19 cellular contexts compared by ENCODE assay signal in the genomic region with DNA sequence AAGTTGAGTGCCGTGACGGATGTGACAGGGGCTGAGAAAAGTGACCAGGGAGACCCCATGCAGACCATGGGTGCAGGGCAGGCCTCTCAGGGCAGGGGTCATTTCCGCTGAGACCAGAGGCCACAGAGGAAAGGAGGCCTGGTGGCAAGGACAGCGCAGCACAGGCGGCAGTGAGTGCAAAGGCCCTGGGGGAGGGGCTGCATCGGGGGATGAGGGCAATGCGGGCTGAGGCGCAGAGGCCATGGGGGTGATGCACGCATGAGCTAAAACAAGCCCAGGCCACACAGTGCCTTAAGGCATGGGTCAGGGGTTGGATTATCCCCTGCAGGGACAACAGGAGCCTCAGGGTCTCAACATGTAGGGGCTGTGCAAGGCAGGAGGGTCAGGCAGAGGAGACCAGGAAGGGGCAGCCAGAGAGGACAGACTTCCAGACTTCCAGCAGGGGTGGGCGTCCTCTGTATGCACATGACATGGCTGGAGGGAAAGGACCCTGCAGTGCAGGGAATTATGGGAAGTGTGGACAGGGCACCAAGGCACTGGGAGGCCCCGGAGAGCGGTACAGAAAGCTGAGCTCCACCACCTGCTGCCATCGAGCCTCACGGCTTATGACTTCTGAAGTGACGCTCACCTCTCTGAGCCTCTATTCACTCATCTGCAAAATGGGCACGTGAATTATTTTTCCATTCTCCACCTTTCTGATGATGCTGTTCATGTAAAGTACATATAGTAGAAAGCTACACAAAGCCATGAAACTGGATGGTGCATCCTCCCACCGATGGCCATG.
"Had no signal": no experiment of that assay in that cellular context is flagged by ENCODE, and none has a peak within 500 bp of the region (broad histone marks: within the 10 kb centered on the region; RNA-seq: fewer than 3 reads in every experiment).

No MANE protein-coding gene starts in this region.

- H3K4me3 Mint-ChIP-seq: effector memory CD8-positive, alpha-beta T cell; memory B cell; mesothelial cell of epicardium; natural killer cell had no signal

- DNase-seq: effector memory CD8-positive, alpha-beta T cell; esophagus squamous epithelium; foreskin fibroblast; kidney; left cardiac atrium; left ventricle myocardium inferior; lower lobe of right lung; natural killer cell; ovary; right cardiac atrium; stimulated activated CD4-positive, alpha-beta T cell treated with anti-CD3 and anti-CD28 coated beads, Interleukin-2, amount 100 ng/mL, for 48 hours; stimulated activated naive CD4-positive, alpha-beta T cell treated with Interleukin-2 at 50 U/mL for 16 hours; upper lobe of right lung had no signal

- H3K4me1 Mint-ChIP-seq: mesothelial cell of epicardium, natural killer cell had no signal

- H3K27me3 ChIP-seq: esophagus squamous epithelium, gastroesophageal sphincter, ovary, upper lobe of right lung, vagina had no signal

- H3K4me2 ChIP-seq: smooth muscle cell had no signal

- FAIRE-seq: kidney had no signal

- H3K4me1 ChIP-seq: vagina had no signal

- H3K27me3 Mint-ChIP-seq: effector memory CD8-positive, alpha-beta T cell; memory B cell; progenitor cell of endocrine pancreas had no signal

- H3K9me3 Mint-ChIP-seq: effector memory CD8-positive, alpha-beta T cell; memory B cell; mesothelial cell of epicardium; natural killer cell had no signal

- ATAC-seq: effector memory CD8-positive, alpha-beta T cell; gastroesophageal sphincter; left cardiac atrium; natural killer cell; right cardiac atrium; upper lobe of right lung had no signal

- H3K36me3 Mint-ChIP-seq: memory B cell, natural killer cell had no signal

- H3K4me3 ChIP-seq: esophagus squamous epithelium, gastroesophageal sphincter, left ventricle myocardium inferior, lower lobe of right lung, ovary, smooth muscle cell, upper lobe of right lung, vagina had no signal

- H3K36me3 ChIP-seq: lower lobe of right lung, ovary, upper lobe of right lung, vagina had no signal

- H3K9me3 ChIP-seq: esophagus squamous epithelium, gastroesophageal sphincter, left ventricle myocardium inferior, lower lobe of right lung, ovary, upper lobe of right lung, vagina had no signal

- H3K27ac ChIP-seq: esophagus squamous epithelium, gastroesophageal sphincter, left ventricle myocardium inferior, lower lobe of right lung, ovary, upper lobe of right lung, vagina had no signal

- H3K27ac Mint-ChIP-seq: effector memory CD8-positive, alpha-beta T cell; memory B cell; mesothelial cell of epicardium; natural killer cell; progenitor cell of endocrine pancreas had no signal
